20 cellular contexts compared by ENCODE assay signal in genomic region chr6:154543638-154544037, GRCh38.
"Had no signal": no experiment of that assay in that cellular context is flagged by ENCODE, and none has a peak within 500 bp of the region (broad histone marks: within the 10 kb centered on the region; RNA-seq: fewer than 3 reads in every experiment).

No MANE protein-coding gene starts in this region.

- DNase-seq: activated CD4-positive, alpha-beta memory T cell treated with anti-CD3 and anti-CD28 coated beads for 36 hours; activated CD4-positive, alpha-beta T cell treated with anti-CD3 and anti-CD28 coated beads for 36 hours; activated naive CD4-positive, alpha-beta T cell; activated naive CD8-positive, alpha-beta T cell treated with anti-CD3 and anti-CD28 coated beads for 36 hours; activated T-cell treated with anti-CD3 and anti-CD28 coated beads for 4 hours; cortex of kidney; erythroblast; left ventricle myocardium inferior; mammary epithelial cell; stimulated activated CD4-positive, alpha-beta T cell treated with anti-CD3 and anti-CD28 coated beads, Interleukin-4, amount 100 ng/mL, for 24 hours; stomach; testis had no signal

- ATAC-seq: activated CD4-positive, alpha-beta T cell treated with anti-CD3 and anti-CD28 coated beads for 36 hours; sciatic nerve; stimulated activated effector memory CD8-positive, alpha-beta T cell treated with anti-CD3 and anti-CD28 coated beads, Interleukin-12 subunit alpha, Interleukin-12 subunit beta, amount 100 ng/mL, for 72 hours had no signal

- H3K9me3 ChIP-seq: left ventricle myocardium inferior, stomach, testis had no signal

- H3K27me3 Mint-ChIP-seq: central memory CD8-positive, alpha-beta T cell; type B pancreatic cell had no signal

- H3K4me3 Mint-ChIP-seq: activated CD4-positive, alpha-beta memory T cell treated with anti-CD3 and anti-CD28 coated beads for 36 hours; activated CD4-positive, alpha-beta T cell treated with anti-CD3 and anti-CD28 coated beads for 36 hours; activated naive CD8-positive, alpha-beta T cell treated with anti-CD3 and anti-CD28 coated beads for 36 hours; central memory CD8-positive, alpha-beta T cell; neural progenitor cell; stimulated activated effector memory CD8-positive, alpha-beta T cell treated with anti-CD3 and anti-CD28 coated beads, Interleukin-12 subunit alpha, Interleukin-12 subunit beta, amount 100 ng/mL, for 72 hours; T-helper 1 cell treated with Interleukin-12 subunit alpha and Interleukin-12 subunit beta and Interleukin-4 antibody, amounts not matched to agents 30 μg/mL and 1 μg/mL, for 36 hours; type B pancreatic cell had no signal

- H3K9me3 Mint-ChIP-seq: activated CD4-positive, alpha-beta memory T cell treated with anti-CD3 and anti-CD28 coated beads for 36 hours; activated naive CD8-positive, alpha-beta T cell treated with anti-CD3 and anti-CD28 coated beads for 36 hours; central memory CD8-positive, alpha-beta T cell; neural progenitor cell; stimulated activated effector memory CD8-positive, alpha-beta T cell treated with anti-CD3 and anti-CD28 coated beads, Interleukin-12 subunit alpha, Interleukin-12 subunit beta, amount 100 ng/mL, for 72 hours; T-helper 1 cell treated with Interleukin-12 subunit alpha and Interleukin-12 subunit beta and Interleukin-4 antibody, amounts not matched to agents 30 μg/mL and 1 μg/mL, for 36 hours; type B pancreatic cell had no signal

- H3K27ac Mint-ChIP-seq: activated CD4-positive, alpha-beta memory T cell treated with anti-CD3 and anti-CD28 coated beads for 36 hours; activated CD4-positive, alpha-beta T cell treated with anti-CD3 and anti-CD28 coated beads for 36 hours; activated naive CD8-positive, alpha-beta T cell treated with anti-CD3 and anti-CD28 coated beads for 36 hours; neural progenitor cell; stimulated activated effector memory CD8-positive, alpha-beta T cell treated with anti-CD3 and anti-CD28 coated beads, Interleukin-12 subunit alpha, Interleukin-12 subunit beta, amount 100 ng/mL, for 72 hours; T-helper 1 cell treated with Interleukin-12 subunit alpha and Interleukin-12 subunit beta and Interleukin-4 antibody, amounts not matched to agents 30 μg/mL and 1 μg/mL, for 36 hours; type B pancreatic cell had no signal

- H3K36me3 Mint-ChIP-seq: activated CD4-positive, alpha-beta memory T cell treated with anti-CD3 and anti-CD28 coated beads for 36 hours; activated naive CD8-positive, alpha-beta T cell treated with anti-CD3 and anti-CD28 coated beads for 36 hours; neural progenitor cell; stimulated activated effector memory CD8-positive, alpha-beta T cell treated with anti-CD3 and anti-CD28 coated beads, Interleukin-12 subunit alpha, Interleukin-12 subunit beta, amount 100 ng/mL, for 72 hours; type B pancreatic cell had no signal

- H3K4me1 Mint-ChIP-seq: activated CD4-positive, alpha-beta T cell treated with anti-CD3 and anti-CD28 coated beads for 36 hours; activated naive CD8-positive, alpha-beta T cell treated with anti-CD3 and anti-CD28 coated beads for 36 hours; central memory CD8-positive, alpha-beta T cell; stimulated activated effector memory CD8-positive, alpha-beta T cell treated with anti-CD3 and anti-CD28 coated beads, Interleukin-12 subunit alpha, Interleukin-12 subunit beta, amount 100 ng/mL, for 72 hours had no signal

- H3K27me3 ChIP-seq: neural progenitor cell, stomach, testis had no signal

- H3K27ac ChIP-seq: left ventricle myocardium inferior, neural progenitor cell, stomach, testis, VCaP had no signal

- H3K9ac ChIP-seq: neural progenitor cell had no signal

- H3K4me3 ChIP-seq: left ventricle myocardium inferior, neural progenitor cell, smooth muscle cell, stomach, testis had no signal

- H3K36me3 ChIP-seq: left ventricle myocardium inferior, neural progenitor cell, stomach had no signal
